Comparison of ENCODE assay signal across 10 cellular contexts in the genomic region with DNA sequence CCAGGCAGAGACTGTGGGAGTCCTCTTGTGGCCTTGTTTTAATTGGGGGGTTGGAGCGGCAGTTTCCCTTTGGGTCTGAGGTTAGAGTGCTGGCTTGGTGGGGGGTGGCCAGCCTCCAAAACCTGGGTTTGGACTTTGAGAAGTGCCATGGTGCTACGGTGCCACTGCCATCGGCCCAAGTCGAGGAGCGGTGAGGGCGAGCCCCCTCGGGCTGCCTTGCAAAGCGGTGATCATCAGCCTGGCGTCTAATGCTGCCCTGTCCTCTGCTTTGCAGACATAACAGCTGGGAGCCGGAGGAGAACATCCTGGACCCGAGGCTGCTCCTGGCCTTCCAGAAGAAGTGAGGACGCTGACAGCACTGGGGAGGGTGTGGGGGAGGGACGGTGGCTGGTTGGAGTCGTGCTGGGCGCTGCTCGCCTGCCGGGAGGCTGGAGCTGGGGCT. TPM values are rescaled to one million over a fixed set of nuclear protein-coding genes. Genes with fewer than 3 reads are reported as not detected.
DNase-seq lines count a peak whose midpoint lies in the region; ATAC-seq and TF ChIP-seq lines count a peak whose summit lies in the region.
"Had no signal": no experiment of that assay in that cellular context is flagged by ENCODE, and none has a peak within 500 bp of the region (broad histone marks: within the 10 kb centered on the region; RNA-seq: fewer than 3 reads in every experiment).

No MANE protein-coding gene starts in this region.

- peaks cover 20% of the 10 kb centered on the region for H3K4me1 ChIP-seq in CD4-positive, alpha-beta memory T cell (ENCODE audit: insufficient read depth, low read length)

- CTCF ChIA-PET in CD4-positive, alpha-beta memory T cell (lab: Charles Lee; ENCODE audit: partially characterized antibody): interaction anchor here (1.2 to 2.5 kb wide), 2 partner anchors 10 to 38 kb away, joined by 3 to 8 read pairs; no protein-coding TSS in a partner anchor

- peaks cover 20% of the 10 kb centered on the region for H3K27me3 ChIP-seq in CD4-positive, alpha-beta memory T cell (ENCODE audit: insufficient read depth, low read length)

- H3K27ac ChIP-seq in CD4-positive, alpha-beta memory T cell (ENCODE audit: low read depth, low read length): no peak overlapping the region
- H3K27ac ChIP-seq: gastrocnemius medialis had no signal

- peak overlapping the region; percentile 79 to 85 (median 80) for H3K4me3 Mint-ChIP-seq in CD4-positive, alpha-beta memory T cell
- peak overlapping the region; percentile 86 for H3K4me3 Mint-ChIP-seq in central memory CD8-positive, alpha-beta T cell
- H3K4me3 Mint-ChIP-seq in natural killer cell treated with Interleukin-12 subunit alpha and Interleukin-12 subunit beta and Interleukin-15 and Interleukin-18, amount 100 ng/mL, for 72 hours: peak overlapping the region; percentile 86

- H3K36me3 ChIP-seq in CD4-positive, alpha-beta memory T cell (ENCODE audit: insufficient read depth, low read length): no peaks in the 10 kb centered on the region
- H3K36me3 ChIP-seq: gastrocnemius medialis had no signal

- intact Hi-C loops in CD4-positive, alpha-beta memory T cell (cut with micrococcal nuclease): no loop called here

- peak overlapping the region in 3 of 7 donors; percentile 15 to 81 (median 42) for H3K27ac Mint-ChIP-seq in CD4-positive, alpha-beta memory T cell
- H3K27ac Mint-ChIP-seq in central memory CD8-positive, alpha-beta T cell (ENCODE audit: low read depth): peak overlapping the region; percentile 44
- H3K27ac Mint-ChIP-seq in natural killer cell treated with Interleukin-12 subunit alpha and Interleukin-12 subunit beta and Interleukin-15 and Interleukin-18, amount 100 ng/mL, for 72 hours: no peak overlapping the region

- H3K9me3 Mint-ChIP-seq in CD4-positive, alpha-beta memory T cell: peaks cover 0 to 4% (median 0%) of the 10 kb centered on the region in 8 donors
- H3K9me3 Mint-ChIP-seq in central memory CD8-positive, alpha-beta T cell: no peaks in the 10 kb centered on the region
- no peaks in the 10 kb centered on the region for H3K9me3 Mint-ChIP-seq in natural killer cell treated with Interleukin-12 subunit alpha and Interleukin-12 subunit beta and Interleukin-15 and Interleukin-18, amount 100 ng/mL, for 72 hours

- POLR2A ChIA-PET in CD4-positive, alpha-beta memory T cell (lab: Charles Lee; ENCODE audit: partially characterized antibody): interaction anchor here (0.8 to 3.3 kb wide), 3 partner anchors 13 to 62 kb away, joined by 3 to 19 read pairs (median 3); a partner anchor contains a TSS

- no peaks in the 10 kb centered on the region for H3K9me3 ChIP-seq in CD4-positive, alpha-beta memory T cell (ENCODE audit: control insufficient read depth in 1 of 2, low read length in 2 of 2)
- H3K9me3 ChIP-seq: gastrocnemius medialis had no signal

- no peaks in the 10 kb centered on the region for H3K36me3 Mint-ChIP-seq in CD4-positive, alpha-beta memory T cell
- H3K36me3 Mint-ChIP-seq in central memory CD8-positive, alpha-beta T cell (ENCODE audit: insufficient read depth): peaks cover 8% of the 10 kb centered on the region
- H3K36me3 Mint-ChIP-seq in natural killer cell treated with Interleukin-12 subunit alpha and Interleukin-12 subunit beta and Interleukin-15 and Interleukin-18, amount 100 ng/mL, for 72 hours: peaks cover 4% of the 10 kb centered on the region

- no peak for DNase-seq in CD4-positive, alpha-beta memory T cell
- DNase-seq in LNCaP clone FGC (ENCODE audit: low read depth) (no peak), COR-L47 (lab: John Stamatoyannopoulos, UW) (no peak)
- no peak for DNase-seq in central memory CD8-positive, alpha-beta T cell (ENCODE audit: low spot score in 2 of 2)
- DNase-seq in natural killer cell treated with Interleukin-12 subunit alpha and Interleukin-12 subunit beta and Interleukin-15 and Interleukin-18, amount 100 ng/mL, for 72 hours (ENCODE audit: low spot score): no peak
- DNase-seq in stimulated activated CD4-positive, alpha-beta T cell treated with anti-CD3 and anti-CD28 coated beads, Interleukin-12 subunit alpha, Interleukin-12 subunit beta, amount 100 ng/mL, for 4 hours: no peak
- DNase-seq: activated CD4-positive, CD25-positive, alpha-beta regulatory T cell; gastrocnemius medialis had no signal

- TF ChIP-seq CTCF in LNCaP clone FGC (IDR thresholded peaks at IDR 0.05; ENCODE audit: control insufficient read depth, extremely low read depth, insufficient read depth): no peak

- H3K4me3 ChIP-seq in CD4-positive, alpha-beta memory T cell (ENCODE audit: low read length in 2 of 2): no peak overlapping the region
- peak overlapping the region; percentile 78 for H3K4me3 ChIP-seq in LNCaP clone FGC (ENCODE audit: low read depth, low read length)

- peaks cover 2 to 12% (median 10%) of the 10 kb centered on the region in 4 donors for H3K4me1 Mint-ChIP-seq in CD4-positive, alpha-beta memory T cell
- peaks cover 8% of the 10 kb centered on the region for H3K4me1 Mint-ChIP-seq in central memory CD8-positive, alpha-beta T cell
- H3K4me1 Mint-ChIP-seq in natural killer cell treated with Interleukin-12 subunit alpha and Interleukin-12 subunit beta and Interleukin-15 and Interleukin-18, amount 100 ng/mL, for 72 hours (ENCODE audit: low read depth in 2 of 2): peaks cover 7 to 16% of the 10 kb centered on the region in 2 donors

- peaks cover 41 to 61% of the 10 kb centered on the region in 2 donors for H3K27me3 Mint-ChIP-seq in CD4-positive, alpha-beta memory T cell
- peaks cover 85% of the 10 kb centered on the region for H3K27me3 Mint-ChIP-seq in central memory CD8-positive, alpha-beta T cell
- peaks cover 56 to 73% of the 10 kb centered on the region in 2 donors for H3K27me3 Mint-ChIP-seq in natural killer cell treated with Interleukin-12 subunit alpha and Interleukin-12 subunit beta and Interleukin-15 and Interleukin-18, amount 100 ng/mL, for 72 hours

- ATAC-seq in central memory CD8-positive, alpha-beta T cell (replicated peaks; ENCODE audit: extremely low read depth, poor library complexity, severe bottlenecking): no peak
- no peak for ATAC-seq in natural killer cell treated with Interleukin-12 subunit alpha and Interleukin-12 subunit beta and Interleukin-15 and Interleukin-18, amount 100 ng/mL, for 72 hours
- ATAC-seq in HG03135 (IDR thresholded peaks at IDR 0.05; ENCODE audit: unreplicated experiment) (no peak), GM21360 (IDR thresholded peaks at IDR 0.05; ENCODE audit: unreplicated experiment) (no peak)
- ATAC-seq: gastrocnemius medialis had no signal

RNA-seq across cellular contexts. Expression of a gene that starts 1.2 kb away (rescaled TPM):
- under 1 TPM; 0.06 to 0.44 TPM for total RNA-seq in CD4-positive, alpha-beta memory T cell
- not detected for polyA plus RNA-seq in CD4-positive, alpha-beta memory T cell
- total RNA-seq in natural killer cell treated with Interleukin-12 subunit alpha and Interleukin-12 subunit beta and Interleukin-15 and Interleukin-18, amount 100 ng/mL, for 72 hours: 1 to 10 TPM in 1 of 2 donors, under 1 TPM in 1; 0.95 to 2.1 TPM

RNA-seq across cellular contexts. Expression of a gene that starts 17.8 kb away (rescaled TPM):
- 1 to 10 TPM; 2.8 to 4.1 TPM for total RNA-seq in CD4-positive, alpha-beta memory T cell
- under 1 TPM; 0.29 to 0.34 TPM for polyA plus RNA-seq in CD4-positive, alpha-beta memory T cell
- 10 to 100 TPM in 1 of 2 donors, 1 to 10 TPM in 1; 9.8 to 46.4 TPM for total RNA-seq in natural killer cell treated with Interleukin-12 subunit alpha and Interleukin-12 subunit beta and Interleukin-15 and Interleukin-18, amount 100 ng/mL, for 72 hours

RNA-seq across cellular contexts. Expression of a gene that starts 48.4 kb away (rescaled TPM):
- total RNA-seq in CD4-positive, alpha-beta memory T cell: under 1 TPM in 1 of 2 experiments, not detected in 1; 0.20 TPM
- under 1 TPM in 1 of 2 donors, not detected in 1; 0.15 TPM for polyA plus RNA-seq in CD4-positive, alpha-beta memory T cell
- total RNA-seq in natural killer cell treated with Interleukin-12 subunit alpha and Interleukin-12 subunit beta and Interleukin-15 and Interleukin-18, amount 100 ng/mL, for 72 hours: under 1 TPM in 1 of 2 donors, not detected in 1; 0.14 TPM
- total RNA-seq: gastrocnemius medialis had no signal
